ENCODE assay signal across 15 cellular contexts in genomic region chr6:108690326-108691000, GRCh38.
DNase-seq lines count a peak whose midpoint lies in the region; ATAC-seq, FAIRE-seq and TF ChIP-seq lines count a peak whose summit lies in the region.
"Had no signal": no experiment of that assay in that cellular context is flagged by ENCODE, and none has a peak within 500 bp of the region (broad histone marks: within the 10 kb centered on the region; RNA-seq: fewer than 3 reads in every experiment).

No MANE protein-coding gene starts in this region.

- no peak for TF ChIP-seq POLR2A in upper lobe of left lung (IDR thresholded peaks at IDR 0.05)

- intact Hi-C loops in left ventricle myocardium inferior (cut with micrococcal nuclease), result no loop called here
- intact Hi-C loops in left ventricle myocardium superior (cut with micrococcal nuclease), result no loop called here

- TF ChIP-seq CTCF in left ventricle myocardium inferior (IDR thresholded peaks at IDR 0.05; ENCODE audit: borderline replicate concordance) (no peak), astrocyte (IDR thresholded peaks at IDR 0.05; ENCODE audit: insufficient read depth, low read depth, low read length) (no peak), upper lobe of left lung (IDR thresholded peaks at IDR 0.05) (no peak)

- peaks cover 13% of the 10 kb centered on the region for H3K4me1 Mint-ChIP-seq in astrocyte (ENCODE audit: low read depth, unreplicated experiment)

- no peaks in the 10 kb centered on the region for H3K9me3 Mint-ChIP-seq in astrocyte (ENCODE audit: unreplicated experiment)

- peak; percentile 5 for FAIRE-seq in astrocyte (lab: Jason Lieb, UNC)
- FAIRE-seq: TTC549 had no signal

- DNase-seq in left ventricle myocardium inferior, result no peak
- no peak for DNase-seq in left ventricle myocardium superior
- peak; percentile 65 for DNase-seq in astrocyte (ENCODE audit: low read depth)
- DNase-seq in islet precursor cell, result peak; percentile 45
- no peak for DNase-seq in upper lobe of left lung
- DNase-seq in activated naive CD4-positive, alpha-beta T cell (lab: John Stamatoyannopoulos, UW), result no peak
- no peak for DNase-seq in DMS79 (lab: John Stamatoyannopoulos, UW)
- DNase-seq: ACHN; activated naive CD8-positive, alpha-beta T cell treated with anti-CD3 and anti-CD28 coated beads, Interleukin-2, amount 10 ng/mL, durations not matched to agents 7 days and 5 days; effector CD4-positive, alpha-beta T cell; MG63; NCI-H446; thyroid gland had no signal

- no peak overlapping the region for H2AFZ ChIP-seq in astrocyte (ENCODE audit: low read depth, low read length)

- H4K20me1 ChIP-seq in astrocyte (ENCODE audit: insufficient read depth, low read length), result no peaks in the 10 kb centered on the region

- H3K4me2 ChIP-seq in astrocyte (ENCODE audit: low read length), result peak overlapping the region; percentile 8

- H3K27me3 ChIP-seq in left ventricle myocardium inferior (ENCODE audit: low read depth) (no peaks in the 10 kb centered on the region), astrocyte (ENCODE audit: insufficient read depth, low read length) (no peaks in the 10 kb centered on the region), upper lobe of left lung (no peaks in the 10 kb centered on the region)
- H3K27me3 ChIP-seq: MG63, thyroid gland had no signal

- H3K36me3 ChIP-seq in left ventricle myocardium inferior, result peaks cover 22% of the 10 kb centered on the region
- H3K36me3 ChIP-seq in astrocyte (ENCODE audit: insufficient read depth, low read length), result peaks cover 3% of the 10 kb centered on the region
- peaks cover 0 to 9% (median 3%) of the 10 kb centered on the region in 4 donors for H3K36me3 ChIP-seq in upper lobe of left lung
- H3K36me3 ChIP-seq: thyroid gland had no signal

- ATAC-seq in left ventricle myocardium superior (no peak), upper lobe of left lung (ENCODE audit: low FRiP score in 2 of 2) (no peak), esophagus mucosa (no peak)

- TF ChIP-seq EP300 in upper lobe of left lung (IDR thresholded peaks at IDR 0.05), result no peak

- H3K27ac ChIP-seq in left ventricle myocardium inferior (replicated peaks) (peak overlapping the region; percentile 80), astrocyte (ENCODE audit: low read depth, low read length) (no peak overlapping the region), upper lobe of left lung (peak overlapping the region; percentile 48 to 81 (median 71))

- H3K27me3 Mint-ChIP-seq in astrocyte (ENCODE audit: low read depth, unreplicated experiment), result no peaks in the 10 kb centered on the region
- H3K27me3 Mint-ChIP-seq: activated naive CD8-positive, alpha-beta T cell treated with anti-CD3 and anti-CD28 coated beads, Interleukin-2, amount 10 ng/mL, durations not matched to agents 7 days and 5 days had no signal

- H3K9ac ChIP-seq in astrocyte (ENCODE audit: low read length), result no peak overlapping the region

- WGBS in upper lobe of left lung, 2 donors, result 85% methylated on average over 6 of the region's 6 CpGs

- H3K4me3 Mint-ChIP-seq in astrocyte (ENCODE audit: unreplicated experiment), result no peak overlapping the region
- H3K4me3 Mint-ChIP-seq: activated naive CD8-positive, alpha-beta T cell treated with anti-CD3 and anti-CD28 coated beads, Interleukin-2, amount 10 ng/mL, durations not matched to agents 7 days and 5 days had no signal

- H3K79me2 ChIP-seq in astrocyte (ENCODE audit: insufficient read depth, low read length), result peaks cover 3% of the 10 kb centered on the region

- no peak overlapping the region for H3K27ac Mint-ChIP-seq in astrocyte (ENCODE audit: unreplicated experiment)
- H3K27ac Mint-ChIP-seq: activated naive CD8-positive, alpha-beta T cell treated with anti-CD3 and anti-CD28 coated beads, Interleukin-2, amount 10 ng/mL, durations not matched to agents 7 days and 5 days had no signal

- H3K4me3 ChIP-seq in left ventricle myocardium inferior (no peak overlapping the region), astrocyte (ENCODE audit: insufficient read depth, low read depth, low read length) (no peak overlapping the region), upper lobe of left lung (no peak overlapping the region)
- H3K4me3 ChIP-seq: MG63, thyroid gland had no signal

- H3K9me3 ChIP-seq in left ventricle myocardium inferior (replicated peaks) (no peaks in the 10 kb centered on the region), astrocyte (ENCODE audit: insufficient read depth, low read depth, low read length) (no peaks in the 10 kb centered on the region), upper lobe of left lung (no peaks in the 10 kb centered on the region)
- H3K9me3 ChIP-seq: MG63, thyroid gland had no signal

- H3K4me1 ChIP-seq in left ventricle myocardium inferior, result peaks cover 78% of the 10 kb centered on the region
- H3K4me1 ChIP-seq in astrocyte (ENCODE audit: insufficient read depth, low read length), result peaks cover 12% of the 10 kb centered on the region
- peaks cover 17 to 28% (median 26%) of the 10 kb centered on the region in 4 donors for H3K4me1 ChIP-seq in upper lobe of left lung

- H3K36me3 Mint-ChIP-seq in astrocyte (ENCODE audit: low read depth, unreplicated experiment), result peaks cover 14% of the 10 kb centered on the region

Comparison
In these comparisons a context has a peak if more than half of its experiments do, and no peak if none do; other contexts are left out.
1. DNase-seq: peak in astrocyte (single experiment) and islet precursor cell (single experiment); none in left ventricle myocardium inferior (single experiment), left ventricle myocardium superior (single experiment), upper lobe of left lung (0 of 2), activated naive CD4-positive, alpha-beta T cell (0 of 4) and DMS79 (single experiment).